Comparison of ENCODE assay signal across 10 cellular contexts in genomic region chr3:7504886-7505775, GRCh38.
A peak's percentile ranks its signal among the peaks of the same experiment; 100 is the strongest.
DNase-seq lines count a peak whose midpoint lies in the region; ATAC-seq lines count a peak whose summit lies in the region.
"Had no signal": no experiment of that assay in that cellular context is flagged by ENCODE, and none has a peak within 500 bp of the region (broad histone marks: within the 10 kb centered on the region; RNA-seq: fewer than 3 reads in every experiment).

No MANE protein-coding gene starts in this region.

- no peaks in the 10 kb centered on the region for H3K27me3 ChIP-seq in adipocyte (replicated peaks; ENCODE audit: control insufficient read depth, insufficient read depth, low read length)

- DNase-seq in HPDE6-E6E7 (ENCODE audit: extremely low spot score) (peak; percentile 7), adipocyte (ENCODE audit: low read depth) (peak; percentile 6), foreskin melanocyte (peak; percentile 14), renal cortical epithelial cell (ENCODE audit: low read depth) (peak; percentile 100)
- no peak for DNase-seq in activated naive CD4-positive, alpha-beta T cell treated with anti-CD3 and anti-CD28 coated beads, Interleukin-2, amount 50 U/mL, for 16 hours
- no peak for DNase-seq in activated CD4-positive, alpha-beta T cell treated with anti-CD3 and anti-CD28 coated beads for 1 hour
- DNase-seq: NCI-H1105 treated with DMSO at 0.1 percent for 48 hours had no signal

- no peaks in the 10 kb centered on the region for H3K9me3 ChIP-seq in adipocyte (ENCODE audit: control insufficient read depth, low read length)

- H3K36me3 ChIP-seq in adipocyte (ENCODE audit: control insufficient read depth, insufficient read depth, low read length, severe bottlenecking), result no peaks in the 10 kb centered on the region

- H3K4me1 ChIP-seq in adipocyte (ENCODE audit: control insufficient read depth, insufficient read depth, low read length), result peaks cover 10% of the 10 kb centered on the region

- ATAC-seq in HG03159 (IDR thresholded peaks at IDR 0.05; ENCODE audit: unreplicated experiment) (no peak), GM19023 (IDR thresholded peaks at IDR 0.05; ENCODE audit: unreplicated experiment) (no peak)

- no peak overlapping the region for H3K4me3 ChIP-seq in adipocyte (ENCODE audit: low read length)
- H3K4me3 ChIP-seq: skin epidermis had no signal

- peak overlapping the region; percentile 28 for H3K9ac ChIP-seq in adipocyte (ENCODE audit: low read length)

Comparison
In these comparisons a context has a peak if more than half of its experiments do, and no peak if none do; other contexts are left out.
1. DNase-seq: peak in HPDE6-E6E7 (single experiment), adipocyte (single experiment), foreskin melanocyte (single experiment) and renal cortical epithelial cell (single experiment); none in activated naive CD4-positive, alpha-beta T cell treated with anti-CD3 and anti-CD28 coated beads, Interleukin-2, amount 50 U/mL, for 16 hours (single experiment) and activated CD4-positive, alpha-beta T cell treated with anti-CD3 and anti-CD28 coated beads for 1 hour (single experiment).